ENCODE assay signal across 1 cellular context in the genomic region with DNA sequence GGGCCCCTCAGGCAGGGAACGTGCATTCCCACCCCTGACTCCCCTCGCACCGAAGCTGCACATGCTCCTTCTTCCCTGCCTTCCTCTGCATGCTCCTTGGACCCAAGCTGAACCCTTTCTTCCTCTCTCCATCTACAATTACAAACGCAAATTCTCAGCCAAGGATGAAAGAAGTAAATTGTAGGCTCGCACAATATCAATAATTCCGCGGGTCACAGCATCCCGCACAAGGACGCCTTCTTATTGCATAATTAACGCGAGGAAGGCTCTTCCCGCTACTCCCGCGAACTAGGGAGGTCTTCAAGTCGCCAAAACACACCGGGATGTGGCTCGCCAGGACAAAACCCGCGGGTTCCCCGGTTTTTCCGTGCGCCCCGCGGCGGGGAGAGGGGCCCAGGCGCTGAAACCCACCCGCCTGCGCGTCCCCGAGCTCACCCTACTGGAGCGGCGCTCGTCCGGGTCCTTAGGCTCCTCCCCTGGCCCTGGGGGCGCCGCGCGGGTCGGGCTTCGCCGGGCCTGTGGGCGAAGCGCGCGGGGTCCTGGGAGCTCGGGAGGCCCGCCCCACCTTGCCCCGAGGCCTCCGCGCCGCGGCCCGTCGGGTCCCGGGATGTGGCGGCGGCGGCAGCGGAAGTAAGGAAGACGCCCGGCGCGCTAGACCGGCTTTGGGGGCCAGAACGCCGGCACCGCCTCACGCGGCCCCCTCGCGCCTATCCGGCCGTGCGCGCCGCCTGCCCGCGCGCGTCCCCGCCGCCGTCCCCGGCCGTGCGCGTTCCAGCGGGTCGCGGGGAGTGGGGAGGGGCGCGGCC.
TF ChIP-seq lines count a peak whose summit lies in the region.

Gene CHST10, minus strand, starts transcription at position 730 of the 806 bp plus-strand sequence. CDS start 10,993 bp downstream, outside the sequence.

TF ChIP-seq in HepG2, 621 proteins besides CTCF, POLR2A, EP300 and RAD21 (continued from another document and continues in another):
- TF ChIP-seq ZNF124 (CRISPR knock-in tag; IDR thresholded peaks at IDR 0.05): peak; percentile 55; the same call in 1 of the 2 replicates
- TF ChIP-seq SOX13 (IDR thresholded peaks at IDR 0.05): no peak
- TF ChIP-seq SOX13 (CRISPR knock-in tag; conservative IDR thresholded peaks at IDR 0.05 in 1 of 2, IDR thresholded peaks at IDR 0.05 in 1 of 2): no peak
- TF ChIP-seq, protein P1, sequence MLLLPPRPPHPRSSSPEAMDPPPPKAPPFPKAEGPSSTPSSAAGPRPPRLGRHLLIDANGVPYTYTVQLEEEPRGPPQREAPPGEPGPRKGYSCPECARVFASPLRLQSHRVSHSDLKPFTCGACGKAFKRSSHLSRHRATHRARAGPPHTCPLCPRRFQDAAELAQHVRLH (CRISPR knock-in tag; IDR thresholded peaks at IDR 0.05; ENCODE audit: borderline replicate concordance, low read depth): peak; percentile 76; the same call in 1 of the 2 replicates
- TF ChIP-seq, protein P2, sequence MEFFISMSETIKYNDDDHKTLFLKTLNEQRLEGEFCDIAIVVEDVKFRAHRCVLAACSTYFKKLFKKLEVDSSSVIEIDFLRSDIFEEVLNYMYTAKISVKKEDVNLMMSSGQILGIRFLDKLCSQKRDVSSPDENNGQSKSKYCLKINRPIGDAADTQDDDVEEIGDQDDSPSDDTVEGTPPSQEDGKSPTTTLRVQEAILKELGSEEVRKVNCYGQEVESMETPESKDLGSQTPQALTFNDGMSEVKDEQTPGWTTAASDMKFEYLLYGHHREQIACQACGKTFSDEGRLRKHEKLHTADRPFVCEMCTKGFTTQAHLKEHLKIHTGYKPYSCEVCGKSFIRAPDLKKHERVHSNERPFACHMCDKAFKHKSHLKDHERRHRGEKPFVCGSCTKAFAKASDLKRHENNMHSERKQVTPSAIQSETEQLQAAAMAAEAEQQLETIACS (CRISPR knock-in tag; IDR thresholded peaks at IDR 0.05): peak; percentile 89
- TF ChIP-seq ZNF784 (CRISPR knock-in tag; IDR thresholded peaks at IDR 0.05; ENCODE audit: borderline replicate concordance): no peak
- no peak for TF ChIP-seq RELA (CRISPR knock-in tag; IDR thresholded peaks at IDR 0.05)
- TF ChIP-seq ZMYM3 (CRISPR knock-in tag; IDR thresholded peaks at IDR 0.05): peak; percentile 36; the same call in 1 of the 2 replicates
- no peak for TF ChIP-seq NKX3-1 (CRISPR knock-in tag; IDR thresholded peaks at IDR 0.05)
- TF ChIP-seq ZNF350 (CRISPR knock-in tag; IDR thresholded peaks at IDR 0.05; ENCODE audit: borderline replicate concordance, low read depth): 0 out of 2 replicates have a peak, but pooled peaks have one; percentile 48
- TF ChIP-seq CENPBD1 (CRISPR knock-in tag; IDR thresholded peaks at IDR 0.05; ENCODE audit: borderline replicate concordance, low read depth): no peak
- no peak for TF ChIP-seq PRPF4 (IDR thresholded peaks at IDR 0.05; ENCODE audit: low read depth, low read length, poor library complexity, severe bottlenecking)
- TF ChIP-seq GMEB1 (CRISPR knock-in tag; IDR thresholded peaks at IDR 0.05; ENCODE audit: borderline replicate concordance): no peak
- TF ChIP-seq KMT2A (CRISPR knock-in tag; IDR thresholded peaks at IDR 0.05): peak; percentile 67; the same call in 1 of the 2 replicates
- TF ChIP-seq NFIB (CRISPR knock-in tag; IDR thresholded peaks at IDR 0.05; ENCODE audit: borderline replicate concordance): no peak
- TF ChIP-seq, protein P3, sequence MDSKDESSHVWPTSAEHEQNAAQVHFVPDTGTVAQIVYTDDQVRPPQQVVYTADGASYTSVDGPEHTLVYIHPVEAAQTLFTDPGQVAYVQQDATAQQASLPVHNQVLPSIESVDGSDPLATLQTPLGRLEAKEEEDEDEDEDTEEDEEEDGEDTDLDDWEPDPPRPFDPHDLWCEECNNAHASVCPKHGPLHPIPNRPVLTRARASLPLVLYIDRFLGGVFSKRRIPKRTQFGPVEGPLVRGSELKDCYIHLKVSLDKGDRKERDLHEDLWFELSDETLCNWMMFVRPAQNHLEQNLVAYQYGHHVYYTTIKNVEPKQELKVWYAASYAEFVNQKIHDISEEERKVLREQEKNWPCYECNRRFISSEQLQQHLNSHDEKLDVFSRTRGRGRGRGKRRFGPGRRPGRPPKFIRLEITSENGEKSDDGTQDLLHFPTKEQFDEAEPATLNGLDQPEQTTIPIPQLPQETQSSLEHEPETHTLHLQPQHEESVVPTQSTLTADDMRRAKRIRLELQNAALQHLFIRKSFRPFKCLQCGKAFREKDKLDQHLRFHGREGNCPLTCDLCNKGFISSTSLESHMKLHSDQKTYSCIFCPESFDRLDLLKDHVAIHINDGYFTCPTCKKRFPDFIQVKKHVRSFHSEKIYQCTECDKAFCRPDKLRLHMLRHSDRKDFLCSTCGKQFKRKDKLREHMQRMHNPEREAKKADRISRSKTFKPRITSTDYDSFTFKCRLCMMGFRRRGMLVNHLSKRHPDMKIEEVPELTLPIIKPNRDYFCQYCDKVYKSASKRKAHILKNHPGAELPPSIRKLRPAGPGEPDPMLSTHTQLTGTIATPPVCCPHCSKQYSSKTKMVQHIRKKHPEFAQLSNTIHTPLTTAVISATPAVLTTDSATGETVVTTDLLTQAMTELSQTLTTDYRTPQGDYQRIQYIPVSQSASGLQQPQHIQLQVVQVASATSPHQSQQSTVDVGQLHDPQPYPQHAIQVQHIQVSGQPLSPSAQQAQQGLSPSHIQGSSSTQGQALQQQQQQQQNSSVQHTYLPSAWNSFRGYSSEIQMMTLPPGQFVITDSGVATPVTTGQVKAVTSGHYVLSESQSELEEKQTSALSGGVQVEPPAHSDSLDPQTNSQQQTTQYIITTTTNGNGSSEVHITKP (CRISPR knock-in tag; IDR thresholded peaks at IDR 0.05; ENCODE audit: low read depth): 0 out of 2 replicates have a peak, but pooled peaks have one; percentile 26
- TF ChIP-seq YEATS2 (CRISPR knock-in tag; IDR thresholded peaks at IDR 0.05; ENCODE audit: borderline replicate concordance): peak; percentile 76
- TF ChIP-seq ZNF546 (CRISPR knock-in tag; conservative IDR thresholded peaks at IDR 0.05): peak; percentile 61; the same call in 1 of the 2 replicates
- TF ChIP-seq FOSL1 (CRISPR knock-in tag; IDR thresholded peaks at IDR 0.05; ENCODE audit: borderline replicate concordance): no peak
- TF ChIP-seq ZNF670 (CRISPR knock-in tag; IDR thresholded peaks at IDR 0.05; ENCODE audit: borderline replicate concordance): no peak
- no peak for TF ChIP-seq ZBTB3 (CRISPR knock-in tag; IDR thresholded peaks at IDR 0.05; ENCODE audit: borderline replicate concordance, low read depth)
- TF ChIP-seq ZNF557 (CRISPR knock-in tag; IDR thresholded peaks at IDR 0.05): peak; percentile 63; the same call in 1 of the 2 replicates
- 0 out of 2 replicates have a peak, but pooled peaks have one; percentile 2 for TF ChIP-seq FOXM1 (CRISPR knock-in tag; IDR thresholded peaks at IDR 0.05)
- no peak for TF ChIP-seq SNAI1 (CRISPR knock-in tag; IDR thresholded peaks at IDR 0.05; ENCODE audit: borderline replicate concordance)
- TF ChIP-seq ZFP90 (CRISPR knock-in tag; IDR thresholded peaks at IDR 0.05; ENCODE audit: borderline replicate concordance): no peak
- TF ChIP-seq MED13 (CRISPR knock-in tag; IDR thresholded peaks at IDR 0.05): no peak
- peak; percentile 11; the same call in 1 of the 2 replicates for TF ChIP-seq TEAD2 (CRISPR knock-in tag; IDR thresholded peaks at IDR 0.05)
- TF ChIP-seq ZBED4 (CRISPR knock-in tag; IDR thresholded peaks at IDR 0.05; ENCODE audit: borderline replicate concordance): peak; percentile 78; the same call in 1 of the 2 replicates
- 0 out of 2 replicates have a peak, but pooled peaks have one; percentile 86 for TF ChIP-seq ZNF552 (CRISPR knock-in tag; IDR thresholded peaks at IDR 0.05; ENCODE audit: borderline replicate concordance)
- 0 out of 2 replicates have a peak, but pooled peaks have one; percentile 41 for TF ChIP-seq RFXAP (CRISPR knock-in tag; IDR thresholded peaks at IDR 0.05; ENCODE audit: borderline replicate concordance)
- TF ChIP-seq ZNF331 (CRISPR knock-in tag; IDR thresholded peaks at IDR 0.05): 0 out of 2 replicates have a peak, but pooled peaks have one; percentile 5
- peak; percentile 83; the same call in 1 of the 2 replicates for TF ChIP-seq ZNF564 (CRISPR knock-in tag; IDR thresholded peaks at IDR 0.05)
- peak; percentile 77 for TF ChIP-seq POLR2G (IDR thresholded peaks at IDR 0.05; ENCODE audit: low read depth, low read length)
- peak; percentile 34; the same call in 1 of the 2 replicates for TF ChIP-seq HNF4A (CRISPR knock-in tag; IDR thresholded peaks at IDR 0.05)
- TF ChIP-seq ZSCAN31 (CRISPR knock-in tag; IDR thresholded peaks at IDR 0.05; ENCODE audit: low read depth): peak; percentile 88; the same call in 1 of the 2 replicates
- TF ChIP-seq ZNF337 (CRISPR knock-in tag; IDR thresholded peaks at IDR 0.05; ENCODE audit: borderline replicate concordance, low read depth): no peak
- TF ChIP-seq YY1 (IDR thresholded peaks at IDR 0.05; ENCODE audit: insufficient read depth, insufficient replicate concordance, low read depth, low read length): peak; percentile 71
- TF ChIP-seq MXD4 (CRISPR knock-in tag; IDR thresholded peaks at IDR 0.05): peak; percentile 51; the same call in 1 of the 2 replicates
- TF ChIP-seq KAT7 (CRISPR knock-in tag; IDR thresholded peaks at IDR 0.05; ENCODE audit: borderline replicate concordance): peak; percentile 69
- peak; percentile 93 for TF ChIP-seq ZNF468 (CRISPR knock-in tag; IDR thresholded peaks at IDR 0.05)
- TF ChIP-seq, protein P4, sequence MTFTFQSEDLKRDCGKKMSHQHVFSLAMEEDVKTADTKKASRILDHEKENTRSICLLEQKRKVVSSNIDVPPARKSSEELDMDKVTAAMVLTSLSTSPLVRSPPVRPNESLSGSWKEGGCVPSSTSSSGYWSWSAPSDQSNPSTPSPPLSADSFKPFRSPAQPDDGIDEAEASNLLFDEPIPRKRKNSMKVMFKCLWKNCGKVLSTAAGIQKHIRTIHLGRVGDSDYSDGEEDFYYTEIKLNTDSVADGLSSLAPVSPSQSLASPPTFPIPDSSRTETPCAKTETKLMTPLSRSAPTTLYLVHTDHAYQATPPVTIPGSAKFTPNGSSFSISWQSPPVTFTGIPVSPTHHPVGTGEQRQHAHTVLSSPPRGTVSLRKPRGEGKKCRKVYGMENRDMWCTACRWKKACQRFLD (CRISPR knock-in tag; IDR thresholded peaks at IDR 0.05; ENCODE audit: borderline replicate concordance): no peak; the same call in 1 of the 2 replicates
- TF ChIP-seq, protein P5, sequence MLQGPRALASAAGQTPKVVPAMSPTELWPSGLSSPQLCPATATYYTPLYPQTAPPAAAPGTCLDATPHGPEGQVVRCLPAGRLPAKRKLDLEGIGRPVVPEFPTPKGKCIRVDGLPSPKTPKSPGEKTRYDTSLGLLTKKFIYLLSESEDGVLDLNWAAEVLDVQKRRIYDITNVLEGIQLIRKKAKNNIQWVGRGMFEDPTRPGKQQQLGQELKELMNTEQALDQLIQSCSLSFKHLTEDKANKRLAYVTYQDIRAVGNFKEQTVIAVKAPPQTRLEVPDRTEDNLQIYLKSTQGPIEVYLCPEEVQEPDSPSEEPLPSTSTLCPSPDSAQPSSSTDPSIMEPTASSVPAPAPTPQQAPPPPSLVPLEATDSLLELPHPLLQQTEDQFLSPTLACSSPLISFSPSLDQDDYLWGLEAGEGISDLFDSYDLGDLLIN (CRISPR knock-in tag; IDR thresholded peaks at IDR 0.05; ENCODE audit: borderline replicate concordance): peak; percentile 1; the same call in 1 of the 2 replicates
- TF ChIP-seq MZF1 (CRISPR knock-in tag; IDR thresholded peaks at IDR 0.05; ENCODE audit: borderline replicate concordance): 0 out of 2 replicates have a peak, but pooled peaks have one; percentile 44
- TF ChIP-seq PHF21A (CRISPR knock-in tag; IDR thresholded peaks at IDR 0.05): peak; percentile 63; the same call in 1 of the 2 replicates
- no peak for TF ChIP-seq ZNF83 (CRISPR knock-in tag; IDR thresholded peaks at IDR 0.05; ENCODE audit: borderline replicate concordance)
